In the genomic region with DNA sequence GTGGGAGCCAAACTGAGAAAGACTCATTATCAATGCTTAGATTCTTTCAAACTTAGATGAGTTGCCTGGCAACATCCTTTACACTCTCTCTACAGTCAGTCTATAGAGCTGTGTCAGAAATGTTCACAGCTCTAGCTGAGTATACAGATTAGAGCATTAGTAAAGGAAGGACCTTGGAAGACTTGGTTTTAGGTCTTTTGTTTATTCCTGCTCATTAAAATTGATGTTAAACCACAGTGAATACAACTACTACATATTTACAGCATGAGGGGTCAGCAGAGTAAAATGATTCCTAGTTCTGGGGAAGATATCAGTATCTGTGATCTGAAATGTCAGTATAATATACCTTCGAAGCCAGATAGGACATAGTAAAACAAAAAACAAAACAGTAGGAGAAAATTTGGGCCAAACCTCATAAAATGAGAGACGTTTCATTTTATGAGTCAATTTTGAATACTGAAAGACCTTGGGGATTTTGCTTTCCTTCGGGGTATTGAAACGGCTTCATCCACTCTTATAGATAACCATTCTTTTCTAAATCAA, we compare ENCODE assay signal across 13 cellular contexts.
DNase-seq lines count a peak whose midpoint lies in the region; ATAC-seq and TF ChIP-seq lines count a peak whose summit lies in the region.
"Had no signal": no experiment of that assay in that cellular context is flagged by ENCODE, and none has a peak within 500 bp of the region (broad histone marks: within the 10 kb centered on the region; RNA-seq: fewer than 3 reads in every experiment).

No MANE protein-coding gene starts in this region.

- H3K56ac ChIP-seq in IMR-90 (ENCODE audit: extremely low read depth, insufficient read depth, low read length): no peak overlapping the region

- no peak overlapping the region for H3K4me3 Mint-ChIP-seq in chondrocyte (ENCODE audit: unreplicated experiment)

- H2AFZ ChIP-seq in IMR-90 (replicated peaks; ENCODE audit: low read length, poor library complexity) (no peak overlapping the region), mesenchymal stem cell (ENCODE audit: low read depth, low read length) (no peak overlapping the region)

- H2BK120ac ChIP-seq in IMR-90 (ENCODE audit: low read depth, low read length) (no peak overlapping the region), mesenchymal stem cell (ENCODE audit: low read depth, low read length) (no peak overlapping the region)

- H2BK20ac ChIP-seq in IMR-90 (ENCODE audit: low read depth, low read length): no peak overlapping the region

- no peaks in the 10 kb centered on the region for H3K27me3 ChIP-seq in IMR-90 (ENCODE audit: control insufficient read depth, insufficient read depth, low read length)
- no peaks in the 10 kb centered on the region for H3K27me3 ChIP-seq in mesenchymal stem cell (ENCODE audit: control insufficient read depth in 1 of 2, insufficient read depth in 1 of 2, low read length in 2 of 2)
- H3K27me3 ChIP-seq: heart left ventricle had no signal

- BruUV-seq in IMR-90 (replicated peaks; lab: Mats Ljungman, UMichigan): no TSS peak

- peaks cover 2% of the 10 kb centered on the region; the same call in 1 of the 2 replicates for H3K9me1 ChIP-seq in IMR-90 (ENCODE audit: insufficient read depth, low read length)

- H2AK5ac ChIP-seq in IMR-90 (ENCODE audit: low read depth, low read length) (no peak overlapping the region), mesenchymal stem cell (ENCODE audit: low read length, severe bottlenecking) (no peak overlapping the region)

- no peak overlapping the region for H2BK12ac ChIP-seq in mesenchymal stem cell (ENCODE audit: low read length in 2 of 2)

- H3K23ac ChIP-seq in IMR-90 (ENCODE audit: low read depth, low read length): no peak overlapping the region
- no peak overlapping the region for H3K23ac ChIP-seq in mesenchymal stem cell (ENCODE audit: low read length in 2 of 2)

- no peak for TF ChIP-seq RAD21 in IMR-90 (IDR thresholded peaks at IDR 0.05; ENCODE audit: low read length)

- H3K4me2 ChIP-seq in IMR-90 (ENCODE audit: low read depth, low read length) (peak overlapping the region; percentile 54; the same call in 1 of the 2 replicates), mesenchymal stem cell (ENCODE audit: low read length, poor library complexity, severe bottlenecking) (no peak overlapping the region)

- H3K9me3 ChIP-seq in IMR-90 (ENCODE audit: control insufficient read depth, insufficient read depth, low read length): no peaks in the 10 kb centered on the region
- H3K9me3 ChIP-seq in mesenchymal stem cell (ENCODE audit: control insufficient read depth, low read length): no peaks in the 10 kb centered on the region
- H3K9me3 ChIP-seq: heart left ventricle had no signal

- H3K9ac ChIP-seq in IMR-90 (ENCODE audit: low read depth, low read length) (no peak overlapping the region), mesenchymal stem cell (ENCODE audit: low read length) (peak overlapping the region; percentile 87)

- WGBS in IMR-90 (ENCODE audit: extremely low coverage in 2 of 2, insufficient read length in 1 of 2), 2 experiments: no CpG with 5 or more reads among the region's 4 CpGs
- whole genome bisulfite sequencing in mesenchymal stem cell: 86% methylated on average over 1 of the region's 4 CpGs

- peaks cover 45% of the 10 kb centered on the region for H3K4me1 Mint-ChIP-seq in chondrocyte (ENCODE audit: low read depth)

- POLR2A ChIA-PET in IMR-90 (lab: Charles Lee; ENCODE audit: unreplicated experiment): no interaction called here

- ATAC-seq in IMR-90 (ENCODE audit: low read depth) (peak; percentile 69), HG03442 (IDR thresholded peaks at IDR 0.05; ENCODE audit: unreplicated experiment) (no peak)
- ATAC-seq: heart left ventricle had no signal

- TF ChIP-seq CTCF in AG10803 (conservative IDR thresholded peaks at IDR 0.05; ENCODE audit: low read length) (no peak), IMR-90 (conservative IDR thresholded peaks at IDR 0.05; ENCODE audit: low read depth, low read length) (no peak), chondrocyte (IDR thresholded peaks at IDR 0.05) (no peak)

- CTCF ChIA-PET in IMR-90 (lab: Yijun Ruan, JAX): no interaction called here

- no peaks in the 10 kb centered on the region for H3K27me3 Mint-ChIP-seq in chondrocyte (ENCODE audit: low read depth)

- H3K27ac Mint-ChIP-seq in chondrocyte (ENCODE audit: unreplicated experiment): peak overlapping the region; percentile 12

- H3K36me3 ChIP-seq in IMR-90 (ENCODE audit: control insufficient read depth, insufficient read depth, low read length): no peaks in the 10 kb centered on the region; the same call in 1 of the 2 replicates
- no peaks in the 10 kb centered on the region for H3K36me3 ChIP-seq in mesenchymal stem cell (ENCODE audit: control insufficient read depth in 1 of 2, insufficient read depth in 2 of 2, low read depth in 1 of 2, low read length in 2 of 2)
- H3K36me3 ChIP-seq: heart left ventricle had no signal

- H3K4me3 ChIP-seq in AG10803 (ENCODE audit: low read length) (no peak overlapping the region), IMR-90 (ENCODE audit: insufficient read depth, low read depth, low read length) (no peak overlapping the region), mesenchymal stem cell (ENCODE audit: insufficient read depth in 1 of 2, low read depth in 1 of 2, low read length in 2 of 2) (peak overlapping the region in 1 of 2 experiments; percentile 68)

- H3K18ac ChIP-seq in IMR-90 (ENCODE audit: low read depth, low read length) (peak overlapping the region; percentile 10; the same call in 1 of the 2 replicates), mesenchymal stem cell (ENCODE audit: low read depth in 1 of 2, low read length in 2 of 2) (no peak overlapping the region)

- H3K4ac ChIP-seq in IMR-90 (ENCODE audit: low read depth, low read length): no peak overlapping the region
- H3K4ac ChIP-seq in mesenchymal stem cell (ENCODE audit: low read depth in 1 of 2, low read length in 2 of 2): no peak overlapping the region

- H4K91ac ChIP-seq in IMR-90 (ENCODE audit: insufficient read depth, low read depth, low read length) (no peak overlapping the region), mesenchymal stem cell (ENCODE audit: low read length) (no peak overlapping the region)

- H3K27ac ChIP-seq in IMR-90 (ENCODE audit: insufficient read depth, low read length): no peak overlapping the region
- H3K27ac ChIP-seq in mesenchymal stem cell (ENCODE audit: low read length, poor library complexity, severe bottlenecking): no peak overlapping the region
- H3K27ac ChIP-seq: heart left ventricle, HL-60 had no signal

- H2BK5ac ChIP-seq in IMR-90 (ENCODE audit: low read depth, low read length, poor library complexity, severe bottlenecking) (no peak overlapping the region), mesenchymal stem cell (ENCODE audit: low read depth, low read length, poor library complexity, severe bottlenecking) (no peak overlapping the region)

- no peak for TF ChIP-seq POLR2A in IMR-90 (IDR thresholded peaks at IDR 0.05; ENCODE audit: low read depth, low read length)

- H4K8ac ChIP-seq in IMR-90 (ENCODE audit: low read depth in 2 of 2, low read length in 2 of 2) (no peak overlapping the region), mesenchymal stem cell (ENCODE audit: low read length) (no peak overlapping the region)

- H3K36me3 Mint-ChIP-seq in chondrocyte (ENCODE audit: low read depth): no peaks in the 10 kb centered on the region

- H4K20me1 ChIP-seq in IMR-90 (ENCODE audit: insufficient read depth, low read length): peaks cover 4% of the 10 kb centered on the region

- in situ Hi-C loops in IMR-90 (cut with MboI; ENCODE audit: low sequenced_read_pairs): no loop called here

- no peak overlapping the region for H4K5ac ChIP-seq in IMR-90 (ENCODE audit: low read depth, low read length)

- dilution Hi-C loops in IMR-90 (cut with HindIII; ENCODE audit: low sequenced_read_pairs, unreplicated experiment): no loop called here

- intact Hi-C loops in IMR-90 (cut with micrococcal nuclease): no loop called here

- H3K9me3 Mint-ChIP-seq in chondrocyte (ENCODE audit: low read depth): no peaks in the 10 kb centered on the region

- peaks cover 27 to 49% of the 10 kb centered on the region in 2 experiments for H3K79me1 ChIP-seq in IMR-90 (ENCODE audit: low read depth in 1 of 2, low read length in 2 of 2)
- H3K79me1 ChIP-seq in mesenchymal stem cell (replicated peaks; ENCODE audit: low read length, poor library complexity, severe bottlenecking): peaks cover 10% of the 10 kb centered on the region

- DNase-seq in AG10803 (ENCODE audit: low read depth) (peak; percentile 18), IMR-90 (peak; percentile 63), chondrocyte (ENCODE audit: low spot score) (no peak), mesenchymal stem cell (peak; percentile 31), NCI-H510A treated with DMSO at 0.1 percent for 48 hours (lab: John Stamatoyannopoulos, UW) (no peak), glomerular visceral epithelial cell (ENCODE audit: extremely low spot score) (no peak)
- DNase-seq in activated CD4-positive, alpha-beta T cell treated with anti-CD3 and anti-CD28 coated beads for 48 hours: no peak
- DNase-seq: activated T-cell treated with anti-CD3 and anti-CD28 coated beads, Interleukin-2, amount 50 U/mL, for 48 hours; heart left ventricle; MV-4-11; stimulated activated CD8-positive, alpha-beta memory T cell treated with anti-CD3 and anti-CD28 coated beads, Interleukin-4, amount 100 ng/mL, for 48 hours had no signal

- no peak overlapping the region for H3K14ac ChIP-seq in IMR-90 (replicated peaks; ENCODE audit: low read depth, low read length)
- no peak overlapping the region for H3K14ac ChIP-seq in mesenchymal stem cell (ENCODE audit: low read length in 2 of 2)

- H3K4me1 ChIP-seq in IMR-90 (ENCODE audit: control insufficient read depth, insufficient read depth, low read length) (peaks cover 9% of the 10 kb centered on the region), mesenchymal stem cell (ENCODE audit: control insufficient read depth, insufficient read depth, low read depth, low read length) (no peaks in the 10 kb centered on the region)

- H2AK9ac ChIP-seq in IMR-90 (replicated peaks; ENCODE audit: low read depth, low read length, poor library complexity): no peak overlapping the region

- H2BK15ac ChIP-seq in IMR-90 (ENCODE audit: low read depth, low read length) (no peak overlapping the region), mesenchymal stem cell (ENCODE audit: low read depth, poor library complexity, severe bottlenecking) (no peak overlapping the region)

TF ChIP-seq in IMR-90, 13 proteins besides CTCF, POLR2A, EP300 and RAD21:
- TF ChIP-seq RCOR1 (IDR thresholded peaks at IDR 0.05; ENCODE audit: insufficient replicate concordance, low read length): no peak
TF ChIP-seq in IMR-90: peak in this region for 0.

Comparison
In these comparisons a context has a peak if more than half of its experiments do, and no peak if none do; other contexts are left out.
1. DNase-seq: peak in AG10803 (single experiment), IMR-90 (single experiment) and mesenchymal stem cell (single experiment); none in chondrocyte (single experiment), NCI-H510A treated with DMSO at 0.1 percent for 48 hours (single experiment), activated CD4-positive, alpha-beta T cell treated with anti-CD3 and anti-CD28 coated beads for 48 hours (single experiment) and glomerular visceral epithelial cell (single experiment).